ENCODE assay signal across 8 cellular contexts in the genomic region with DNA sequence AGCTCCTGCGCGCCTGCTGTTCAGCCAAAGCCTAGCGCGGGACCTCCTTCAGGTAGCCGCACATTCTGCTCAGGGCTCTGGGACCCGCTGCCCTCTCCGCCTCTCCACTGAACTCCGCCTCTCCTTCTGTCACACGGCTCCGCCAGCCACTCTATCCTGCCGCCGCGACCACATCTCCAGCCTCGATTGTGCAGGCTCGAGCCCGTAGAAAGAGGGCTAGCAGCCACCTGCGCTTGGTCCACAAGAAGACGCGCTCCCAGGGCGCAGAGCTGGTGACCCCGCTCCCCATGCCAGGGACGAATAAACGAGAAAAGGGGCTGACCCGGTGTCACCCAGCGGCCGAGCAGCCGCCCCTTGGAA. TPM values are rescaled to one million over a fixed set of nuclear protein-coding genes. Genes with fewer than 3 reads are reported as not detected.
A peak's percentile ranks its signal among the peaks of the same experiment; 100 is the strongest.
DNase-seq lines count a peak whose midpoint lies in the region; ATAC-seq and TF ChIP-seq lines count a peak whose summit lies in the region.

No MANE protein-coding gene starts in this region.

- no peak for TF ChIP-seq CTCF in astrocyte of the cerebellum (IDR thresholded peaks at IDR 0.05; ENCODE audit: low read depth, low read length, missing control alignments)
- TF ChIP-seq CTCF in upper lobe of left lung (IDR thresholded peaks at IDR 0.05), result no peak
- TF ChIP-seq CTCF in GM10266 (IDR thresholded peaks at IDR 0.05; ENCODE audit: control insufficient read depth, insufficient read depth, low read depth, missing control alignments), result no peak

- H3K9me3 ChIP-seq in upper lobe of left lung, result no peaks in the 10 kb centered on the region

- no peak for TF ChIP-seq POLR2A in upper lobe of left lung (IDR thresholded peaks at IDR 0.05)

- peaks cover 0 to 21% (median 0%) of the 10 kb centered on the region in 4 donors for H3K36me3 ChIP-seq in upper lobe of left lung

- 17 to 39% methylated on average over 15 to 27 of the region's 27 CpGs for WGBS in upper lobe of left lung, 2 donors

- in situ Hi-C loops in astrocyte of the cerebellum (cut with HindIII; ENCODE audit: low sequenced_read_pairs), result no loop called here

- H3K4me1 ChIP-seq in upper lobe of left lung, result peaks cover 12 to 38% (median 24%) of the 10 kb centered on the region in 4 donors

- H3K27me3 Mint-ChIP-seq in memory B cell, result peaks cover 12% of the 10 kb centered on the region

- TF ChIP-seq EP300 in upper lobe of left lung (IDR thresholded peaks at IDR 0.05), result no peak

- ATAC-seq in Right ventricle myocardium superior (ENCODE audit: poor library complexity) (peak; percentile 1), Right ventricle myocardium inferior (no peak), memory B cell (ENCODE audit: low read depth) (no peak), upper lobe of left lung (ENCODE audit: low FRiP score in 2 of 2) (no peak)

- H3K4me1 Mint-ChIP-seq in memory B cell, result peaks cover 14% of the 10 kb centered on the region

- H3K27ac ChIP-seq in upper lobe of left lung, result peak overlapping the region in 2 of 4 donors; percentile 89 to 91

- H3K4me3 ChIP-seq in astrocyte of the cerebellum (ENCODE audit: low read depth, low read length) (peak overlapping the region; percentile 34), upper lobe of left lung (peak overlapping the region in 3 of 4 donors; percentile 61 to 75 (median 73))

- no peaks in the 10 kb centered on the region for H3K36me3 Mint-ChIP-seq in memory B cell

- intact Hi-C loops in Right ventricle myocardium superior (cut with DNase I) (loop anchor here (5.0 kb wide), 1 partner anchor 41 kb away; no protein-coding TSS in a partner anchor), Right ventricle myocardium inferior (cut with DNase I) (loop anchor here (2.0 kb wide), 1 partner anchor 46 kb away; no protein-coding TSS in a partner anchor)

- H3K9me3 Mint-ChIP-seq in memory B cell, result no peaks in the 10 kb centered on the region

- H3K4me3 Mint-ChIP-seq in memory B cell, result peak overlapping the region; percentile 91

- no peaks in the 10 kb centered on the region for H3K27me3 ChIP-seq in upper lobe of left lung

- DNase-seq in Right ventricle myocardium superior, result no peak
- DNase-seq in Right ventricle myocardium inferior (ENCODE audit: missing footprints), result no peak
- DNase-seq in astrocyte of the cerebellum (ENCODE audit: low read depth), result no peak
- peak in 1 of 2 donors; percentile 37 for DNase-seq in memory B cell (ENCODE audit: low spot score in 2 of 2)
- DNase-seq in upper lobe of left lung, result peak in 1 of 2 donors; percentile 29
- no peak for DNase-seq in NCI-H2081 treated with DMSO at 0.1 percent for 48 hours (lab: John Stamatoyannopoulos, UW)
- DNase-seq in GM10266 (ENCODE audit: extremely low spot score), result no peak
- no peak for DNase-seq in GM19240 (ENCODE audit: insufficient read length, low spot score)

- no peak overlapping the region for H3K27ac Mint-ChIP-seq in memory B cell

RNA-seq across cellular contexts. Expression of a gene that starts 1.1 kb away (rescaled TPM):
- total RNA-seq in Right ventricle myocardium superior, result 3.4 TPM
- total RNA-seq in Right ventricle myocardium inferior, result 2.1 TPM
- 100 to 1,000 TPM in 4 of 6 donors, 10 to 100 TPM in 2; 92.6 to 577 (median 198) TPM for total RNA-seq in upper lobe of left lung

Comparison
In these comparisons a context has a peak if more than half of its experiments do, and no peak if none do; other contexts are left out.
1. RNA of a gene that starts 1.1 kb away (total RNA-seq): 92.6 to 577 TPM in upper lobe of left lung; 3.4 TPM in Right ventricle myocardium superior (single experiment) and 2.1 TPM in Right ventricle myocardium inferior (single experiment); every median in the first group is over 10 times any median in the second.